27 cellular contexts compared by ENCODE assay signal in genomic region chr2:180690611-180691010, GRCh38.
DNase-seq lines count a peak whose midpoint lies in the region; ATAC-seq and TF ChIP-seq lines count a peak whose summit lies in the region.
"Had no signal": no experiment of that assay in that cellular context is flagged by ENCODE, and none has a peak within 500 bp of the region (broad histone marks: within the 10 kb centered on the region; RNA-seq: fewer than 3 reads in every experiment).

No MANE protein-coding gene starts in this region.

- H3K27me3 ChIP-seq in osteoblast (ENCODE audit: insufficient read depth, low read length): no peaks in the 10 kb centered on the region
- no peaks in the 10 kb centered on the region for H3K27me3 ChIP-seq in right lobe of liver
- H3K27me3 ChIP-seq in right cardiac atrium (ENCODE audit: control insufficient read depth, insufficient read depth): no peaks in the 10 kb centered on the region
- H3K27me3 ChIP-seq: neural progenitor cell, thyroid gland had no signal

- H3K9me3 ChIP-seq in osteoblast (ENCODE audit: low read depth, low read length): no peaks in the 10 kb centered on the region
- H3K9me3 ChIP-seq in right lobe of liver: no peaks in the 10 kb centered on the region
- no peaks in the 10 kb centered on the region for H3K9me3 ChIP-seq in right cardiac atrium (ENCODE audit: control insufficient read depth, low read length)
- H3K9me3 ChIP-seq: lower lobe of right lung, thyroid gland had no signal

- ATAC-seq in right lobe of liver (no peak), right cardiac atrium (no peak)
- ATAC-seq: HCT116; lower lobe of right lung; stimulated activated naive CD8-positive, alpha-beta T cell treated with anti-CD3 and anti-CD28 coated beads, Interleukin-15, amount 100 ng/mL, for 72 hours; T-cell had no signal

- H3K36me3 ChIP-seq in osteoblast (ENCODE audit: insufficient read depth, low read length) (no peaks in the 10 kb centered on the region), right lobe of liver (peaks cover 0 to 2% (median 0%) of the 10 kb centered on the region in 4 donors)
- H3K36me3 ChIP-seq: lower lobe of right lung, neural progenitor cell, thyroid gland had no signal

- H4K20me1 ChIP-seq in osteoblast (ENCODE audit: insufficient read depth, low read length): no peaks in the 10 kb centered on the region

- TF ChIP-seq POLR2A in right lobe of liver (IDR thresholded peaks at IDR 0.05): no peak

- H3K4me3 ChIP-seq in osteoblast (ENCODE audit: insufficient read depth, low read length): no peak overlapping the region
- no peak overlapping the region for H3K4me3 ChIP-seq in right lobe of liver
- no peak overlapping the region for H3K4me3 ChIP-seq in right cardiac atrium (ENCODE audit: low read length)
- H3K4me3 ChIP-seq: lower lobe of right lung, neural progenitor cell, thyroid gland had no signal

- H2AFZ ChIP-seq in osteoblast (ENCODE audit: low read length): no peak overlapping the region
- H2AFZ ChIP-seq: neural progenitor cell had no signal

- CTCF ChIA-PET in RWPE1 (lab: Yijun Ruan, JAX): interaction anchor here (0.6 kb wide), 1 partner anchor 1619 kb away, joined by 3 read pairs; no protein-coding TSS in a partner anchor

- no peak overlapping the region for H3K4me2 ChIP-seq in osteoblast (ENCODE audit: insufficient read depth, low read length)
- H3K4me2 ChIP-seq: neural progenitor cell had no signal

- intact Hi-C loops in right lobe of liver (cut with DNase I): no loop called here
- intact Hi-C loops in right cardiac atrium (cut with DNase I): no loop called here

- no peak overlapping the region for H3K27ac ChIP-seq in RWPE1
- H3K27ac ChIP-seq in epithelial cell of prostate: no peak overlapping the region
- H3K27ac ChIP-seq in osteoblast (ENCODE audit: low read depth, low read length): no peak overlapping the region
- H3K27ac ChIP-seq in right lobe of liver: no peak overlapping the region
- no peak overlapping the region for H3K27ac ChIP-seq in right cardiac atrium (ENCODE audit: low read length)
- H3K27ac ChIP-seq: lower lobe of right lung, neural progenitor cell, thyroid gland had no signal

- no peaks in the 10 kb centered on the region for H3K79me2 ChIP-seq in osteoblast (ENCODE audit: insufficient read depth, low read length)

- DNase-seq in GM04503 (ENCODE audit: low read depth) (peak; percentile 30), RWPE1 (ENCODE audit: low spot score) (peak; percentile 12), epithelial cell of prostate (ENCODE audit: low read depth, low spot score) (peak; percentile 64), osteoblast (ENCODE audit: insufficient read length, low spot score, missing footprints) (peak; percentile 72), AG08396 (ENCODE audit: low spot score) (no peak), right lobe of liver (no peak), right cardiac atrium (no peak)
- DNase-seq: activated CD4-positive, alpha-beta memory T cell treated with anti-CD3 and anti-CD28 coated beads for 36 hours; activated CD8-positive, alpha-beta memory T cell treated with anti-CD3 and anti-CD28 coated beads, Interleukin-2, amount 50 U/mL, for 48 hours; activated effector memory CD4-positive, alpha-beta T cell treated with Interleukin-2 at 50 U/mL for 16 hours; activated naive CD8-positive, alpha-beta T cell treated with anti-CD3 and anti-CD28 coated beads for 36 hours; CD4-positive, alpha-beta T cell; DMS 273 treated with DMSO at 0.1 percent for 48 hours; effector CD8-positive, alpha-beta T cell; GF-D8; Kasumi-1; kidney; lower lobe of right lung; NCI-H1092 treated with DMSO at 0.1 percent for 48 hours; NCI-H2081 treated with DMSO at 0.1 percent for 48 hours; NCI-H446; SIG-M5; stimulated activated naive CD8-positive, alpha-beta T cell treated with anti-CD3 and anti-CD28 coated beads, Interleukin-15, amount 100 ng/mL, for 72 hours; T-cell; thyroid gland had no signal

- H3K4me1 ChIP-seq in osteoblast (ENCODE audit: insufficient read depth, low read length) (peaks cover 9% of the 10 kb centered on the region), right lobe of liver (peaks cover 0 to 5% (median 0%) of the 10 kb centered on the region in 4 donors), right cardiac atrium (ENCODE audit: control insufficient read depth, insufficient read depth, low read length) (no peaks in the 10 kb centered on the region)
- H3K4me1 ChIP-seq: lower lobe of right lung, neural progenitor cell, thyroid gland had no signal

- POLR2A ChIA-PET in RWPE1 (lab: Yijun Ruan, JAX; ENCODE audit: low non-redundant PET): no interaction called here

- TF ChIP-seq CTCF in RWPE1 (conservative IDR thresholded peaks at IDR 0.05; ENCODE audit: low read depth) (no peak), osteoblast (IDR thresholded peaks at IDR 0.05; ENCODE audit: extremely low read depth, low read depth, low read length) (no peak), right lobe of liver (IDR thresholded peaks at IDR 0.05) (no peak)

Comparison
In these comparisons a context has a peak if more than half of its experiments do, and no peak if none do; other contexts are left out.
1. DNase-seq: peak in GM04503 (single experiment), RWPE1 (single experiment), epithelial cell of prostate (single experiment) and osteoblast (single experiment); none in AG08396 (single experiment), right lobe of liver (0 of 3) and right cardiac atrium (0 of 3).